In the genomic region with DNA sequence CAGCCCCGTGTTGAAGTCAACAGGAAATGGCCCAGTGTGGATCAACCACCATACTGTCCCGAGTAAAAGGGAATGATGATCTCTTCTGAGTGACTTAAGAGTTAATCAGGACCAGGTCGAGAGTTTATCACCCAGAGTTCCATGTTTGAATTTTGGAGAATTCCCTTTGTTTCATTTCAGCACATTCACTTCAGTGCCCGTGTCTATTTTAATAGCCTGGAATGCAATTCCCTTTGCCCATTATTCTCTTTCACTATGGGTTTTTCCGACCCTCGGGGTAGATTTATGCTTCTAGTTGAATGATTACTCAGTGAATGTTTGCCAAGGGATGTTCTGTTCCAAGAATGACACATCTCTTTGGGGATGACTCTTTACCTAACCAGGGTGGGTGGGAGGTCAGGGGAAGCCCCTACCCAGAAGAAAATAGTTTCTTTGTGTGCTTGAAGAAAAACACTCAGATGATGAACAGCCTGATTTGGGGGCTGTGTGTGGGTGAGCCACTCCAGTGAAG, we compare ENCODE assay signal across 14 cellular contexts.
A peak's percentile ranks its signal among the peaks of the same experiment; 100 is the strongest.
DNase-seq lines count a peak whose midpoint lies in the region; ATAC-seq, FAIRE-seq and TF ChIP-seq lines count a peak whose summit lies in the region.
"Had no signal": no experiment of that assay in that cellular context is flagged by ENCODE, and none has a peak within 500 bp of the region (broad histone marks: within the 10 kb centered on the region; RNA-seq: fewer than 3 reads in every experiment).

No MANE protein-coding gene starts in this region.

- FAIRE-seq in keratinocyte (lab: Jason Lieb, UNC) = no peak
- FAIRE-seq: frontal cortex, GM19239 had no signal

- no peaks in the 10 kb centered on the region for H4K20me1 ChIP-seq in SK-N-SH (ENCODE audit: insufficient read depth)
- no peaks in the 10 kb centered on the region for H4K20me1 ChIP-seq in keratinocyte (ENCODE audit: control insufficient read depth, extremely low read depth, insufficient read depth, low read length)

- intact Hi-C loops in psoas muscle (cut with DNase I) = no loop called here

- peak overlapping the region; percentile 75 for H2AFZ ChIP-seq in SK-N-SH (ENCODE audit: low read depth)
- no peak overlapping the region for H2AFZ ChIP-seq in keratinocyte (ENCODE audit: control insufficient read depth, low read length)

- H3F3A ChIP-seq in SK-N-SH (replicated peaks; ENCODE audit: insufficient read depth) = peaks cover 22% of the 10 kb centered on the region

- H3K36me3 ChIP-seq in SK-N-SH (replicated peaks in 1 of 2; ENCODE audit: control insufficient read depth in 1 of 2, insufficient read depth in 2 of 2, low read length in 1 of 2) (no peaks in the 10 kb centered on the region), keratinocyte (ENCODE audit: control insufficient read depth in 2 of 2, extremely low read depth in 1 of 2, insufficient read depth in 2 of 2, low read length in 2 of 2) (no peaks in the 10 kb centered on the region), psoas muscle (ENCODE audit: insufficient read depth in 1 of 2, low read depth in 1 of 2) (no peaks in the 10 kb centered on the region)
- H3K36me3 ChIP-seq: BE2C had no signal

- no peak for TF ChIP-seq RAD21 in SK-N-SH (IDR thresholded peaks at IDR 0.05; ENCODE audit: low read length)

- POLR2A ChIA-PET in SK-N-SH (lab: Yijun Ruan, JAX) = no interaction called here

- TF ChIP-seq CTCF in SK-N-SH (IDR thresholded peaks at IDR 0.05) = no peak
- TF ChIP-seq CTCF in keratinocyte (optimal IDR thresholded peaks at IDR 0.05 in 1 of 3, IDR thresholded peaks at IDR 0.05 in 1 of 3, conservative IDR thresholded peaks at IDR 0.05 in 1 of 3; ENCODE audit: extremely low read depth in 1 of 3, insufficient read depth in 2 of 3, low read length in 3 of 3) = no peak
- no peak for TF ChIP-seq CTCF in psoas muscle (IDR thresholded peaks at IDR 0.05)

- H3K9me3 ChIP-seq in SK-N-SH (no peaks in the 10 kb centered on the region), keratinocyte (ENCODE audit: control insufficient read depth, low read depth, low read length) (no peaks in the 10 kb centered on the region), psoas muscle (no peaks in the 10 kb centered on the region)
- H3K9me3 ChIP-seq: BE2C had no signal

- 0 out of 2 replicates have a peak overlapping the region, but pooled peaks have one; percentile 8 for H3K9ac ChIP-seq in SK-N-SH
- peak overlapping the region; percentile 86 for H3K9ac ChIP-seq in keratinocyte (ENCODE audit: control insufficient read depth, extremely low read depth, insufficient read depth, low read length)

- H3K9me1 ChIP-seq in keratinocyte (ENCODE audit: control insufficient read depth, extremely low read depth, insufficient read depth, low read length) = no peaks in the 10 kb centered on the region

- peak; percentile 63 for DNase-seq in EH (ENCODE audit: low read depth)
- no peak for DNase-seq in SK-N-SH
- peak; percentile 89 for DNase-seq in keratinocyte (ENCODE audit: low read depth, low spot score)
- DNase-seq in psoas muscle = no peak
- no peak for DNase-seq in midbrain (lab: John Stamatoyannopoulos, UW)
- DNase-seq in inferior parietal cortex (ENCODE audit: extremely low spot score) = no peak
- no peak for DNase-seq in RPMI8226
- DNase-seq: activated effector memory CD4-positive, alpha-beta T cell treated with Interleukin-2 at 50 U/mL for 16 hours; BE2C; cerebellar nuclear complex had no signal

- H3K79me2 ChIP-seq in SK-N-SH (ENCODE audit: insufficient read depth) = no peaks in the 10 kb centered on the region
- H3K79me2 ChIP-seq in keratinocyte (ENCODE audit: control insufficient read depth, insufficient read depth, low read length) = no peaks in the 10 kb centered on the region

- no peak for TF ChIP-seq EP300 in SK-N-SH (IDR thresholded peaks at IDR 0.05; ENCODE audit: borderline replicate concordance in 1 of 2, low read depth in 1 of 2, low read length in 1 of 2)

- H3K4me2 ChIP-seq in SK-N-SH (peak overlapping the region; percentile 59), keratinocyte (ENCODE audit: control insufficient read depth, extremely low read depth, insufficient read depth, low read depth, low read length) (peak overlapping the region; percentile 80)

- CTCF ChIA-PET in SK-N-SH (lab: Yijun Ruan, JAX) = interaction anchor here (1.6 kb wide), 1 partner anchor 30 kb away, joined by 5 read pairs; no protein-coding TSS in a partner anchor

- H3K9me2 ChIP-seq in SK-N-SH = no peaks in the 10 kb centered on the region

- H3K4me3 ChIP-seq in SK-N-SH (ENCODE audit: low read depth in 2 of 2, low read length in 1 of 2) = peak overlapping the region in 1 of 2 experiments; percentile 28; a peak in 1 of 4 replicates
- peak overlapping the region in 2 of 3 experiments; percentile 6 to 61 for H3K4me3 ChIP-seq in keratinocyte (ENCODE audit: control insufficient read depth in 2 of 3, extremely low read depth in 1 of 3, insufficient read depth in 2 of 3, low read depth in 1 of 3, low read length in 3 of 3)
- no peak overlapping the region for H3K4me3 ChIP-seq in psoas muscle
- H3K4me3 ChIP-seq: lung had no signal

- H3K4me1 ChIP-seq in SK-N-SH (ENCODE audit: control insufficient read depth in 1 of 2, insufficient read depth in 2 of 2, low read depth in 1 of 2, low read length in 1 of 2) = peaks cover 4 to 12% of the 10 kb centered on the region in 2 experiments; a peak in 3 of 4 replicates
- H3K4me1 ChIP-seq in keratinocyte (ENCODE audit: control insufficient read depth, extremely low read depth, insufficient read depth, low read length) = peaks cover 53% of the 10 kb centered on the region
- no peaks in the 10 kb centered on the region for H3K4me1 ChIP-seq in psoas muscle
- H3K4me1 ChIP-seq: BE2C had no signal

- WGBS in SK-N-SH (ENCODE audit: low lambda C conversion rate) = 6% methylated on average over 6 of the region's 6 CpGs
- WGBS in psoas muscle, 3 donors = 39 to 48% (median 41%) methylated on average over 6 of the region's 6 CpGs

- dilution Hi-C loops in keratinocyte (cut with MboI; ENCODE audit: extremely low pct_ligation_motif_present, low sequenced_read_pairs) = no loop called here

- H3K27me3 ChIP-seq in SK-N-SH (ENCODE audit: insufficient read depth) = no peaks in the 10 kb centered on the region
- no peaks in the 10 kb centered on the region for H3K27me3 ChIP-seq in keratinocyte (ENCODE audit: control insufficient read depth, extremely low read depth, insufficient read depth, low read length)
- peaks cover 0 to 3% (median 0%) of the 10 kb centered on the region in 3 donors for H3K27me3 ChIP-seq in psoas muscle (ENCODE audit: insufficient read depth in 3 of 3, low read length in 2 of 3)
- H3K27me3 ChIP-seq: BE2C had no signal

- peak overlapping the region in 1 of 2 experiments; percentile 55; a peak in 2 of 4 replicates for H3K27ac ChIP-seq in SK-N-SH (ENCODE audit: low read depth in 2 of 2, low read length in 1 of 2)
- H3K27ac ChIP-seq in keratinocyte (ENCODE audit: control insufficient read depth, insufficient read depth, low read length) = peak overlapping the region; percentile 99
- H3K27ac ChIP-seq in psoas muscle = no peak overlapping the region

- ATAC-seq in HG02798 (IDR thresholded peaks at IDR 0.05; ENCODE audit: poor library complexity, unreplicated experiment) = peak; percentile 12
- ATAC-seq in psoas muscle = no peak

TF ChIP-seq in SK-N-SH, 30 proteins besides CTCF, POLR2A, EP300 and RAD21:
- no peak for TF ChIP-seq CHD2 (IDR thresholded peaks at IDR 0.05; ENCODE audit: low read length, partially characterized antibody)
- TF ChIP-seq FOSL2 (IDR thresholded peaks at IDR 0.05; ENCODE audit: borderline replicate concordance, low read depth) = peak; percentile 17; the same call in 1 of the 2 replicates
- TF ChIP-seq TEAD4 (IDR thresholded peaks at IDR 0.05; ENCODE audit: borderline replicate concordance, insufficient read depth) = peak; percentile 9; the same call in 1 of the 2 replicates
- TF ChIP-seq RCOR1 (IDR thresholded peaks at IDR 0.05; ENCODE audit: low read length) = no peak
- TF ChIP-seq PBX3 (IDR thresholded peaks at IDR 0.05) = peak; percentile 58
- no peak for TF ChIP-seq GABPA (IDR thresholded peaks at IDR 0.05; ENCODE audit: low read depth)
- peak; percentile 49 for TF ChIP-seq JUND (IDR thresholded peaks at IDR 0.05)
- peak; percentile 48; the same call in 1 of the 2 replicates for TF ChIP-seq NFIC (IDR thresholded peaks at IDR 0.05; ENCODE audit: borderline replicate concordance)

Comparison
In these comparisons a context has a peak if more than half of its experiments do, and no peak if none do; other contexts are left out.
1. DNase-seq: peak in EH (single experiment) and keratinocyte (single experiment); none in SK-N-SH (single experiment), psoas muscle (0 of 2), midbrain (single experiment), inferior parietal cortex (single experiment) and RPMI8226 (single experiment).